ENCODE assay signal across 11 cellular contexts in the genomic region with DNA sequence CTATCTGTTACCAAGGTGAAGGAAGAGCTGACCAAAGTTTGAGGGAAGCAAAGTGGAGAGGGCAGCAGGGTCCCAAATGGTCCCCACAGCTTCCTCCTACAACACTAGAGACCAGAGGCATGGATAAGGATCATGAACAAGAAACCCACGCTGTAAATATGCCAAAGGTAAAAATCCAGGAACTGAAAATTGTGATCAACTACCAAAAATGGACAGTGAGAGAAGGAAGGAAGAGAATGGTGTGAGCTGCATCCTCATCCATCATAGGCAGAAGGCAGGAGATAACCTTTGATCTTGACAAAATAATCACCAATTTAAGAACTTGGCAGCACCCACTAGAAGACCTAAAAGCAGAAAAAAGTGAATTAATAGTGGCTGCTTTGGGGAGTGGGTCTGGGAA.
DNase-seq lines count a peak whose midpoint lies in the region; ATAC-seq and TF ChIP-seq lines count a peak whose summit lies in the region.
"Had no signal": no experiment of that assay in that cellular context is flagged by ENCODE, and none has a peak within 500 bp of the region (broad histone marks: within the 10 kb centered on the region; RNA-seq: fewer than 3 reads in every experiment).

No MANE protein-coding gene starts in this region.

- no peak for TF ChIP-seq POLR2A in prostate gland (IDR thresholded peaks at IDR 0.05)

- ATAC-seq in right cardiac atrium (no peak), activated B cell treated with CpG ODN at 0.5 μM for 24 hours (ENCODE audit: low read depth) (no peak), upper lobe of right lung (peak; percentile 45)
- ATAC-seq: Right ventricle myocardium inferior had no signal

- 45% methylated on average over 1 of the region's 1 CpG for WGBS in right cardiac atrium
- 46% methylated on average over 1 of the region's 1 CpG for WGBS in prostate gland

- no peaks in the 10 kb centered on the region for H3K27me3 Mint-ChIP-seq in activated B cell treated with CpG ODN at 0.5 μM for 24 hours

- H3K27ac ChIP-seq in right atrium auricular region (peak overlapping the region; percentile 42 to 67), right cardiac atrium (ENCODE audit: low read length) (no peak overlapping the region), muscle layer of colon (ENCODE audit: low read depth, low read length) (peak overlapping the region; percentile 53), upper lobe of right lung (peak overlapping the region; percentile 9), prostate gland (no peak overlapping the region)

- H3K4me1 Mint-ChIP-seq in activated B cell treated with CpG ODN at 0.5 μM for 24 hours: peaks cover 93% of the 10 kb centered on the region

- POLR2A ChIA-PET in activated B cell treated with CpG ODN at 0.5 μM for 24 hours (lab: Charles Lee): interaction anchor here (1.0 to 15.8 kb wide), 7 partner anchors 8 to 64 kb away, joined by 3 to 396 read pairs (median 19); no protein-coding TSS in a partner anchor

- no peaks in the 10 kb centered on the region for H3K9me3 Mint-ChIP-seq in activated B cell treated with CpG ODN at 0.5 μM for 24 hours

- peaks cover 19% of the 10 kb centered on the region for H3K36me3 Mint-ChIP-seq in activated B cell treated with CpG ODN at 0.5 μM for 24 hours (ENCODE audit: low read depth)

- H3K36me3 ChIP-seq in right atrium auricular region: no peaks in the 10 kb centered on the region
- no peaks in the 10 kb centered on the region for H3K36me3 ChIP-seq in muscle layer of colon (ENCODE audit: insufficient read depth, low read length)
- H3K36me3 ChIP-seq in upper lobe of right lung: no peaks in the 10 kb centered on the region
- no peaks in the 10 kb centered on the region for H3K36me3 ChIP-seq in prostate gland

- H3K4me1 ChIP-seq in right atrium auricular region: peaks cover 0 to 59% of the 10 kb centered on the region in 2 donors
- peaks cover 14% of the 10 kb centered on the region for H3K4me1 ChIP-seq in right cardiac atrium (ENCODE audit: control insufficient read depth, insufficient read depth, low read length)
- H3K4me1 ChIP-seq in muscle layer of colon (ENCODE audit: insufficient read depth, low read length): peaks cover 59% of the 10 kb centered on the region
- H3K4me1 ChIP-seq in upper lobe of right lung: peaks cover 64% of the 10 kb centered on the region
- H3K4me1 ChIP-seq in prostate gland (replicated peaks): peaks cover 35% of the 10 kb centered on the region

- no peaks in the 10 kb centered on the region for H3K27me3 ChIP-seq in right atrium auricular region
- no peaks in the 10 kb centered on the region for H3K27me3 ChIP-seq in right cardiac atrium (ENCODE audit: control insufficient read depth, insufficient read depth)
- H3K27me3 ChIP-seq in muscle layer of colon (ENCODE audit: control insufficient read depth in 1 of 2, insufficient read depth in 2 of 2, low read length in 2 of 2): no peaks in the 10 kb centered on the region
- no peaks in the 10 kb centered on the region for H3K27me3 ChIP-seq in upper lobe of right lung
- no peaks in the 10 kb centered on the region for H3K27me3 ChIP-seq in prostate gland (replicated peaks; ENCODE audit: insufficient read depth)

- no peak overlapping the region for H3K9ac ChIP-seq in muscle layer of colon (ENCODE audit: low read length)

- peak overlapping the region; percentile 73 for H3K4me3 Mint-ChIP-seq in activated B cell treated with CpG ODN at 0.5 μM for 24 hours

- TF ChIP-seq CTCF in right atrium auricular region (IDR thresholded peaks at IDR 0.05): no peak
- TF ChIP-seq CTCF in activated B cell treated with CpG ODN at 0.5 μM for 24 hours (IDR thresholded peaks at IDR 0.05): no peak
- no peak for TF ChIP-seq CTCF in upper lobe of right lung (IDR thresholded peaks at IDR 0.05)
- TF ChIP-seq CTCF in prostate gland (IDR thresholded peaks at IDR 0.05): no peak

- CTCF ChIA-PET in activated B cell treated with CpG ODN at 0.5 μM for 24 hours (lab: Charles Lee): interaction anchor here (0.5 to 1.7 kb wide), 4 partner anchors 19 to 312 kb away, joined by 3 to 4 read pairs (median 3); no protein-coding TSS in a partner anchor

- H3K4me3 ChIP-seq in right atrium auricular region: no peak overlapping the region
- no peak overlapping the region for H3K4me3 ChIP-seq in right cardiac atrium (ENCODE audit: low read length)
- no peak overlapping the region for H3K4me3 ChIP-seq in muscle layer of colon (ENCODE audit: low read depth in 1 of 2, low read length in 2 of 2)
- no peak overlapping the region for H3K4me3 ChIP-seq in upper lobe of right lung
- H3K4me3 ChIP-seq in prostate gland: no peak overlapping the region

- H3K27ac Mint-ChIP-seq in activated B cell treated with CpG ODN at 0.5 μM for 24 hours: peak overlapping the region; percentile 78

- H3K9me3 ChIP-seq in right atrium auricular region: no peaks in the 10 kb centered on the region
- no peaks in the 10 kb centered on the region for H3K9me3 ChIP-seq in right cardiac atrium (ENCODE audit: control insufficient read depth, low read length)
- H3K9me3 ChIP-seq in muscle layer of colon (ENCODE audit: low read length): no peaks in the 10 kb centered on the region
- H3K9me3 ChIP-seq in upper lobe of right lung: no peaks in the 10 kb centered on the region
- H3K9me3 ChIP-seq in prostate gland: no peaks in the 10 kb centered on the region

- DNase-seq in right atrium auricular region (ENCODE audit: low spot score): no peak
- DNase-seq in right cardiac atrium: no peak
- DNase-seq in activated B cell treated with CpG ODN at 0.5 μM for 24 hours: no peak
- no peak for DNase-seq in upper lobe of right lung
- no peak for DNase-seq in Kasumi-1 (lab: John Stamatoyannopoulos, UW)
- DNase-seq in A172 (ENCODE audit: low spot score): no peak
- no peak for DNase-seq in prostate gland (ENCODE audit: low spot score)
- DNase-seq: cerebellar nuclear complex, NCI-H2171 had no signal

- intact Hi-C loops in right cardiac atrium (cut with DNase I): loop anchor here in 1 of 4 donors (10.0 kb wide), 1 partner anchor 69 kb away; a partner anchor contains a TSS
- intact Hi-C loops in activated B cell treated with CpG ODN at 0.5 μM for 24 hours (cut with micrococcal nuclease): loop anchor here (1.0 kb wide), 1 partner anchor 10 kb away; no protein-coding TSS in a partner anchor
- intact Hi-C loops in upper lobe of right lung (cut with DNase I): no loop called here
- intact Hi-C loops in prostate gland (cut with DNase I): no loop called here

Comparison
In these comparisons a context has a peak if more than half of its experiments do, and no peak if none do; other contexts are left out.
1. H3K27ac ChIP-seq: peak in right atrium auricular region (2 of 2), muscle layer of colon (single experiment) and upper lobe of right lung (single experiment); none in right cardiac atrium (single experiment) and prostate gland (0 of 2).